In genomic region chr6:107756661-107757060, GRCh38 we compare ENCODE assay signal across 16 cellular contexts.
DNase-seq lines count a peak whose midpoint lies in the region; ATAC-seq lines count a peak whose summit lies in the region.
"Had no signal": no experiment of that assay in that cellular context is flagged by ENCODE, and none has a peak within 500 bp of the region (broad histone marks: within the 10 kb centered on the region; RNA-seq: fewer than 3 reads in every experiment).

No MANE protein-coding gene starts in this region.

- peaks cover 45% of the 10 kb centered on the region for H3K4me1 Mint-ChIP-seq in activated CD4-positive, alpha-beta T cell treated with anti-CD3 and anti-CD28 coated beads, Interleukin-2, amount 10 ng/mL, durations not matched to agents 7 days and 5 days
- H3K4me1 Mint-ChIP-seq in stimulated activated naive CD8-positive, alpha-beta T cell treated with anti-CD3 and anti-CD28 coated beads, Interleukin-15, Interleukin-2, amounts not matched to agents 100 ng/mL and 50 ng/mL, for 24 hours (ENCODE audit: low read depth) = peaks cover 51% of the 10 kb centered on the region

- peaks cover 24% of the 10 kb centered on the region for H3K9me3 Mint-ChIP-seq in activated CD4-positive, alpha-beta T cell treated with anti-CD3 and anti-CD28 coated beads, Interleukin-2, amount 10 ng/mL, durations not matched to agents 7 days and 5 days
- H3K9me3 Mint-ChIP-seq in stimulated activated naive CD8-positive, alpha-beta T cell treated with anti-CD3 and anti-CD28 coated beads, Interleukin-15, Interleukin-2, amounts not matched to agents 100 ng/mL and 50 ng/mL, for 24 hours = peaks cover 5% of the 10 kb centered on the region

- no peaks in the 10 kb centered on the region for H3K27me3 Mint-ChIP-seq in activated CD4-positive, alpha-beta T cell treated with anti-CD3 and anti-CD28 coated beads, Interleukin-2, amount 10 ng/mL, durations not matched to agents 7 days and 5 days
- no peaks in the 10 kb centered on the region for H3K27me3 Mint-ChIP-seq in stimulated activated naive CD8-positive, alpha-beta T cell treated with anti-CD3 and anti-CD28 coated beads, Interleukin-15, Interleukin-2, amounts not matched to agents 100 ng/mL and 50 ng/mL, for 24 hours

- ATAC-seq in stimulated activated naive CD8-positive, alpha-beta T cell treated with anti-CD3 and anti-CD28 coated beads, Interleukin-15, Interleukin-2, amounts not matched to agents 100 U/mL and 50 U/mL, for 24 hours = no peak
- ATAC-seq in HG03469 (IDR thresholded peaks at IDR 0.05; ENCODE audit: unreplicated experiment) = no peak
- ATAC-seq: PC-3 had no signal

- DNase-seq in activated CD4-positive, alpha-beta T cell treated with anti-CD3 and anti-CD28 coated beads, Interleukin-2, amount 10 ng/mL, durations not matched to agents 7 days and 5 days = no peak
- DNase-seq in activated CD4-positive, alpha-beta T cell treated with anti-CD3 and anti-CD28 coated beads for 1 hour = no peak
- no peak for DNase-seq in stimulated activated naive CD8-positive, alpha-beta T cell treated with anti-CD3 and anti-CD28 coated beads, Interleukin-15, Interleukin-2, amounts not matched to agents 100 U/mL and 50 U/mL, for 24 hours
- DNase-seq in islet precursor cell = peak; percentile 41
- no peak for DNase-seq in NCI-H1694 (lab: John Stamatoyannopoulos, UW)
- no peak for DNase-seq in NOMO-1 treated with dmso at 0.1 percent for 144 hours (lab: John Stamatoyannopoulos, UW; ENCODE audit: unreplicated experiment)
- DNase-seq: COR-L47, KBM-7, MV-4-11, NCI-H1417 treated with DMSO at 0.1 percent for 48 hours, NCI-H2029, NCI-H446 treated with DMSO at 0.1 percent for 48 hours, NCI-H748 treated with DMSO at 0.1 percent for 48 hours, PC-3 had no signal

- CTCF ChIA-PET in activated CD4-positive, alpha-beta T cell treated with anti-CD3 and anti-CD28 coated beads, Interleukin-2, amount 10 ng/mL, durations not matched to agents 7 days and 5 days (lab: Charles Lee) = interaction anchor here (0.5 to 1.8 kb wide), 3 partner anchors 9 to 700 kb away, joined by 3 to 6 read pairs (median 4); no protein-coding TSS in a partner anchor

- no peak overlapping the region for H3K4me3 Mint-ChIP-seq in activated CD4-positive, alpha-beta T cell treated with anti-CD3 and anti-CD28 coated beads, Interleukin-2, amount 10 ng/mL, durations not matched to agents 7 days and 5 days
- H3K4me3 Mint-ChIP-seq in stimulated activated naive CD8-positive, alpha-beta T cell treated with anti-CD3 and anti-CD28 coated beads, Interleukin-15, Interleukin-2, amounts not matched to agents 100 ng/mL and 50 ng/mL, for 24 hours = no peak overlapping the region

- peaks cover 56% of the 10 kb centered on the region for H3K36me3 Mint-ChIP-seq in activated CD4-positive, alpha-beta T cell treated with anti-CD3 and anti-CD28 coated beads, Interleukin-2, amount 10 ng/mL, durations not matched to agents 7 days and 5 days (ENCODE audit: low read depth)
- H3K36me3 Mint-ChIP-seq in stimulated activated naive CD8-positive, alpha-beta T cell treated with anti-CD3 and anti-CD28 coated beads, Interleukin-15, Interleukin-2, amounts not matched to agents 100 ng/mL and 50 ng/mL, for 24 hours (ENCODE audit: low read depth) = peaks cover 31% of the 10 kb centered on the region

- H3K27ac Mint-ChIP-seq in activated CD4-positive, alpha-beta T cell treated with anti-CD3 and anti-CD28 coated beads, Interleukin-2, amount 10 ng/mL, durations not matched to agents 7 days and 5 days = peak overlapping the region; percentile 57
- H3K27ac Mint-ChIP-seq in stimulated activated naive CD8-positive, alpha-beta T cell treated with anti-CD3 and anti-CD28 coated beads, Interleukin-15, Interleukin-2, amounts not matched to agents 100 ng/mL and 50 ng/mL, for 24 hours = peak overlapping the region; percentile 23

- POLR2A ChIA-PET in activated CD4-positive, alpha-beta T cell treated with anti-CD3 and anti-CD28 coated beads, Interleukin-2, amount 10 ng/mL, durations not matched to agents 7 days and 5 days (lab: Charles Lee) = no interaction called here
